16 cellular contexts compared by ENCODE assay signal in the genomic region with DNA sequence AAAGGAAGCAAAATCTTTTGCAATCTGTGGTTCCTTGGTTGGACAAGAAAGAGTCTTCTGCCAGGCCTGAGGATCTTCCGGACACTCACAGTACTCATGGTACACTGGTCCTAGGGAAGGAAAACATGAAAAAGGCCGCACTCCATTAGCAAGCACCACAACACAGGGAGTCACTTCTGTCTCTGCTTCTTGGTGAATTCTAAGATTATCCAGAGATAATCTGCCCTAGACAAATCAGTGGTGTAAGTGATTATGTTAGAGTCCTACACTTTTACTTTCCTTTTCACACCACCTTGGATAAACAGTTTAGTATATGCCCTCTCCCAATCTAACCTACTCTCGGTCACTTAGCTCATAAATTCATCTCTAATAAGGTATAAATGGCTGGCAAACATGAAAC. TPM values are rescaled to one million over a fixed set of nuclear protein-coding genes. Genes with fewer than 3 reads are reported as not detected.
DNase-seq lines count a peak whose midpoint lies in the region; ATAC-seq and TF ChIP-seq lines count a peak whose summit lies in the region.
"Had no signal": no experiment of that assay in that cellular context is flagged by ENCODE, and none has a peak within 500 bp of the region (broad histone marks: within the 10 kb centered on the region; RNA-seq: fewer than 3 reads in every experiment).

No MANE protein-coding gene starts in this region.

- no peak overlapping the region for H3K4me2 ChIP-seq in trophoblast cell (ENCODE audit: low read length)
- H3K4me2 ChIP-seq: GM23338 had no signal

- H4K12ac ChIP-seq in trophoblast cell (ENCODE audit: low read depth, low read length): no peak overlapping the region

- intact Hi-C loops in Caco-2 (cut with micrococcal nuclease; ENCODE audit: unreplicated experiment): no loop called here

- DNase-seq in Caco-2 (no peak), endodermal cell (no peak), trophoblast cell (peak; percentile 63 to 82), activated T-cell treated with anti-CD3 and anti-CD28 coated beads for 4 hours (no peak), substantia nigra (lab: John Stamatoyannopoulos, UW) (no peak)
- no peak for DNase-seq in T-helper 2 cell treated with Interferon-gamma antibody and Interleukin-4, amounts not matched to agents 5 μg/mL and 100 μg/mL, for 36 hours (ENCODE audit: low spot score)
- DNase-seq: 8988T; BE2C; C1 segment of cervical spinal cord; CD4-positive, CD25-positive, alpha-beta regulatory T cell; CD8-positive, alpha-beta memory T cell; COR-L47; GDM1; HCEC 1CT had no signal

- H3K79me2 ChIP-seq in trophoblast cell (ENCODE audit: control insufficient read depth, insufficient read depth, low read length, poor library complexity): no peaks in the 10 kb centered on the region

- ATAC-seq in SK-N-SH treated with all-trans-retinoic acid at 6 μM for 48 hours: no peak
- ATAC-seq: GM23338 had no signal

- H3K4me1 Mint-ChIP-seq in Caco-2 (ENCODE audit: low read depth, unreplicated experiment): peaks cover 31% of the 10 kb centered on the region
- H3K4me1 Mint-ChIP-seq in T-helper 2 cell treated with Interferon-gamma antibody and Interleukin-4, amounts not matched to agents 5 μg/mL and 100 μg/mL, for 36 hours (ENCODE audit: low read depth): peaks cover 10% of the 10 kb centered on the region
- H3K4me1 Mint-ChIP-seq in endodermal cell: peaks cover 21% of the 10 kb centered on the region
- H3K4me1 Mint-ChIP-seq: CD8-positive, alpha-beta memory T cell; GM23338 had no signal

- no peak overlapping the region for H3K9ac ChIP-seq in endodermal cell (ENCODE audit: extremely low read depth, low read length, poor library complexity, severe bottlenecking)
- no peak overlapping the region for H3K9ac ChIP-seq in trophoblast cell (ENCODE audit: low read length)

- POLR2A ChIA-PET in Caco-2 (lab: Charles Lee): interaction anchor here (0.7 to 0.8 kb wide), 2 partner anchors 107 to 164 kb away, joined by 3 read pairs; partner anchors contain the start of gene EXPH5

- H3K27me3 ChIP-seq in Caco-2 (replicated peaks; ENCODE audit: control insufficient read depth, insufficient read depth, low read length) (no peaks in the 10 kb centered on the region), endodermal cell (ENCODE audit: control insufficient read depth, insufficient read depth, low read length, poor library complexity, severe bottlenecking) (no peaks in the 10 kb centered on the region), trophoblast cell (ENCODE audit: insufficient read depth, low read length) (no peaks in the 10 kb centered on the region)
- H3K27me3 ChIP-seq: BE2C had no signal

- no peak overlapping the region for H4K91ac ChIP-seq in trophoblast cell (ENCODE audit: low read depth, low read length)

- no peak overlapping the region for H3K27ac ChIP-seq in endodermal cell (ENCODE audit: low read depth, low read length)
- no peak overlapping the region for H3K27ac ChIP-seq in trophoblast cell (ENCODE audit: low read depth, low read length)
- H3K27ac ChIP-seq in substantia nigra (ENCODE audit: low read depth, low read length, poor library complexity, severe bottlenecking): no peak overlapping the region

- peaks cover 28% of the 10 kb centered on the region for H3K4me1 ChIP-seq in Caco-2
- H3K4me1 ChIP-seq in endodermal cell (ENCODE audit: control insufficient read depth, insufficient read depth, low read length): no peaks in the 10 kb centered on the region
- peaks cover 4 to 6% of the 10 kb centered on the region in 2 experiments for H3K4me1 ChIP-seq in trophoblast cell (ENCODE audit: control insufficient read depth in 1 of 2, insufficient read depth in 2 of 2, low read length in 2 of 2)
- H3K4me1 ChIP-seq: BE2C had no signal

- H3K4me3 Mint-ChIP-seq in Caco-2 (ENCODE audit: unreplicated experiment) (peak overlapping the region; percentile 53), endodermal cell (no peak overlapping the region)
- peak overlapping the region; percentile 8 for H3K4me3 Mint-ChIP-seq in T-helper 2 cell treated with Interferon-gamma antibody and Interleukin-4, amounts not matched to agents 5 μg/mL and 100 μg/mL, for 36 hours
- H3K4me3 Mint-ChIP-seq: CD4-positive, CD25-positive, alpha-beta regulatory T cell; CD8-positive, alpha-beta memory T cell; GM23338 had no signal

- no peaks in the 10 kb centered on the region for H3K27me3 Mint-ChIP-seq in Caco-2 (ENCODE audit: insufficient read depth, unreplicated experiment)
- H3K27me3 Mint-ChIP-seq in T-helper 2 cell treated with Interferon-gamma antibody and Interleukin-4, amounts not matched to agents 5 μg/mL and 100 μg/mL, for 36 hours (ENCODE audit: low read depth): no peaks in the 10 kb centered on the region
- H3K27me3 Mint-ChIP-seq in endodermal cell (ENCODE audit: insufficient read depth): peaks cover 7% of the 10 kb centered on the region
- H3K27me3 Mint-ChIP-seq: CD4-positive, CD25-positive, alpha-beta regulatory T cell; CD8-positive, alpha-beta memory T cell had no signal

- H3K36me3 Mint-ChIP-seq in Caco-2 (ENCODE audit: insufficient read depth, unreplicated experiment) (peaks cover 89% of the 10 kb centered on the region), endodermal cell (ENCODE audit: low read depth) (peaks cover 56% of the 10 kb centered on the region)
- H3K36me3 Mint-ChIP-seq in T-helper 2 cell treated with Interferon-gamma antibody and Interleukin-4, amounts not matched to agents 5 μg/mL and 100 μg/mL, for 36 hours (ENCODE audit: low read depth): peaks cover 41% of the 10 kb centered on the region

- no peak overlapping the region for H3K4ac ChIP-seq in trophoblast cell (ENCODE audit: low read depth, low read length)

- H2BK120ac ChIP-seq in trophoblast cell (ENCODE audit: insufficient read depth, low read length, poor library complexity): no peak overlapping the region

- peaks cover 3% of the 10 kb centered on the region for H3K79me1 ChIP-seq in trophoblast cell (ENCODE audit: low read length)

- no peak overlapping the region for H2BK12ac ChIP-seq in trophoblast cell (ENCODE audit: low read length)

- no peak overlapping the region for H4K8ac ChIP-seq in trophoblast cell (ENCODE audit: low read depth, low read length)

- no TSS peak for BruUV-seq in Caco-2 (replicated peaks; lab: Mats Ljungman, UMichigan)

- 94 to 100% methylated on average over 2 to 3 of the region's 3 CpGs for WGBS in endodermal cell (ENCODE audit: insufficient coverage in 1 of 2, insufficient read length in 1 of 2), 2 experiments
- WGBS in trophoblast cell (ENCODE audit: extremely low coverage, insufficient coverage, insufficient read length): no CpG with 5 or more reads among the region's 3 CpGs

- H3K4me3 ChIP-seq in Caco-2 (ENCODE audit: low read depth, low read length) (no peak overlapping the region), endodermal cell (ENCODE audit: low read length) (peak overlapping the region; percentile 38), trophoblast cell (ENCODE audit: low read depth, low read length) (no peak overlapping the region)
- H3K4me3 ChIP-seq: GM23338 had no signal

- no peak overlapping the region for H3K18ac ChIP-seq in trophoblast cell (ENCODE audit: low read length)

- no peak overlapping the region for H2BK5ac ChIP-seq in trophoblast cell (ENCODE audit: low read depth, low read length, poor library complexity)

- CTCF ChIA-PET in Caco-2 (lab: Charles Lee): no interaction called here

- H2AK5ac ChIP-seq in trophoblast cell (ENCODE audit: low read length): no peak overlapping the region

- H3K9me3 ChIP-seq in Caco-2: no peaks in the 10 kb centered on the region
- H3K9me3 ChIP-seq in endodermal cell (ENCODE audit: control insufficient read depth, low read length): peaks cover 22% of the 10 kb centered on the region
- H3K9me3 ChIP-seq in trophoblast cell (ENCODE audit: insufficient read depth, low read depth, low read length): no peaks in the 10 kb centered on the region
- H3K9me3 ChIP-seq: BE2C had no signal

- no peak overlapping the region for H3K14ac ChIP-seq in trophoblast cell (ENCODE audit: low read length)

- H3K23ac ChIP-seq in trophoblast cell (ENCODE audit: low read length): no peak overlapping the region

- H3K9me3 Mint-ChIP-seq in Caco-2 (ENCODE audit: unreplicated experiment) (no peaks in the 10 kb centered on the region), endodermal cell (peaks cover 12% of the 10 kb centered on the region)
- no peaks in the 10 kb centered on the region for H3K9me3 Mint-ChIP-seq in T-helper 2 cell treated with Interferon-gamma antibody and Interleukin-4, amounts not matched to agents 5 μg/mL and 100 μg/mL, for 36 hours
- H3K9me3 Mint-ChIP-seq: CD4-positive, CD25-positive, alpha-beta regulatory T cell had no signal

- H3K36me3 ChIP-seq in Caco-2 (ENCODE audit: control insufficient read depth, insufficient read depth, low read length) (peaks cover 7% of the 10 kb centered on the region), endodermal cell (ENCODE audit: control insufficient read depth, insufficient read depth, low read length) (peaks cover 54% of the 10 kb centered on the region), trophoblast cell (ENCODE audit: control insufficient read depth in 1 of 2, insufficient read depth in 2 of 2, low read length in 2 of 2) (peaks cover 18 to 29% of the 10 kb centered on the region in 2 experiments)
- H3K36me3 ChIP-seq: BE2C had no signal

- TF ChIP-seq CTCF in Caco-2 (IDR thresholded peaks at IDR 0.05; ENCODE audit: insufficient read depth in 1 of 2, low read depth in 1 of 2, low read length in 1 of 2, severe bottlenecking in 1 of 2, unreplicated experiment in 1 of 2) (no peak), endodermal cell (conservative IDR thresholded peaks at IDR 0.05) (no peak)

- H2AFZ ChIP-seq in trophoblast cell (ENCODE audit: insufficient read depth, low read length, poor library complexity): no peak overlapping the region
- H2AFZ ChIP-seq: GM23338 had no signal

- peak overlapping the region; percentile 90 for H3K27ac Mint-ChIP-seq in Caco-2 (ENCODE audit: unreplicated experiment)
- peak overlapping the region; percentile 28 for H3K27ac Mint-ChIP-seq in T-helper 2 cell treated with Interferon-gamma antibody and Interleukin-4, amounts not matched to agents 5 μg/mL and 100 μg/mL, for 36 hours
- peak overlapping the region; percentile 33 for H3K27ac Mint-ChIP-seq in endodermal cell
- H3K27ac Mint-ChIP-seq: GM23338 had no signal

TF ChIP-seq in SK-N-SH treated with all-trans-retinoic acid at 6 μM for 48 hours, 23 proteins besides CTCF, POLR2A, EP300 and RAD21 (continues in another document):
- TF ChIP-seq ESRRG (CRISPR knock-in tag; IDR thresholded peaks at IDR 0.05): no peak

RNA-seq across cellular contexts. Expression of gene POGLUT3, which starts 11.9 kb away (rescaled TPM):
- 87.2 and 87.5 TPM in 2 replicates for total RNA-seq in Caco-2 (2022)
- 10 to 100 TPM; 22.0 to 28.7 TPM for total RNA-seq in endodermal cell
- 32.1 TPM for polyA plus RNA-seq in endodermal cell (2013, experiment 1 of 2)
- 35.6 TPM for polyA plus RNA-seq in endodermal cell (2013, experiment 2 of 2)
- 43.8 and 45.3 TPM in 2 replicates for polyA plus RNA-seq in trophoblast cell (2013)

RNA-seq across cellular contexts. Expression of gene C11orf65, which starts 19.0 kb away (rescaled TPM):
- 0.86 and 1.0 TPM in 2 replicates for total RNA-seq in Caco-2 (2022)
- total RNA-seq in endodermal cell: 1 to 10 TPM; 1.3 to 2.8 TPM
- 1.8 TPM for polyA plus RNA-seq in endodermal cell (2013, experiment 1 of 2)
- 1.2 TPM for polyA plus RNA-seq in endodermal cell (2013, experiment 2 of 2)
- 0.82 and 0.94 TPM in 2 replicates for polyA plus RNA-seq in trophoblast cell (2013)

Comparison
In these comparisons a context has a peak if more than half of its experiments do, and no peak if none do; other contexts are left out.
1. DNase-seq: peak in trophoblast cell (2 of 2); none in Caco-2 (0 of 2), T-helper 2 cell treated with Interferon-gamma antibody and Interleukin-4, amounts not matched to agents 5 μg/mL and 100 μg/mL, for 36 hours (single experiment), endodermal cell (single experiment), activated T-cell treated with anti-CD3 and anti-CD28 coated beads for 4 hours (single experiment) and substantia nigra (0 of 49).
2. H3K27ac Mint-ChIP-seq: peak in every context shown above with its lines; median percentile 90 in Caco-2; 33 in endodermal cell; 28 in T-helper 2 cell treated with Interferon-gamma antibody and Interleukin-4, amounts not matched to agents 5 μg/mL and 100 μg/mL, for 36 hours.